ENCODE assay signal across 1 cellular context in the genomic region with DNA sequence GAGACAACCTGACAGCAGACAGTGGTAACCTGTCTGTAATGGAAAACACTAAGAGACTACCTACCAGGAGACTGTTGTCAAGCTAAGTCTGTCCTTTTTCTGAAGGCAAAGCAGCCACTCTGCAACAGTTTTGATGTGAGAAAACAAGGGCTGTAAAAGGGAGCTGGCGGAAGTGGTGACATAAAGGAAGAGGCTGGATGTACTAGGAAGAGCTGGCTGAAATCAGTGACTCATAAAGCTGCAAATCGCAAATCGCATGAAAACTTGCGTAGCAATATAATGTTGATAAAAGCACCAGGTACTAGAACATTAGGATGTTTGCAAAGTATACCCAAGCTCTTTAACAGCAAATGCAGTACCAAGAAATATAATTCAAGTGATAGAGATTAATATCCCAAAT.
TF ChIP-seq lines count a peak whose summit lies in the region.

No MANE protein-coding gene starts in this region.

TF ChIP-seq in A549, 52 proteins besides CTCF, POLR2A, EP300 and RAD21 (continued from another document):
- TF ChIP-seq, protein P1, sequence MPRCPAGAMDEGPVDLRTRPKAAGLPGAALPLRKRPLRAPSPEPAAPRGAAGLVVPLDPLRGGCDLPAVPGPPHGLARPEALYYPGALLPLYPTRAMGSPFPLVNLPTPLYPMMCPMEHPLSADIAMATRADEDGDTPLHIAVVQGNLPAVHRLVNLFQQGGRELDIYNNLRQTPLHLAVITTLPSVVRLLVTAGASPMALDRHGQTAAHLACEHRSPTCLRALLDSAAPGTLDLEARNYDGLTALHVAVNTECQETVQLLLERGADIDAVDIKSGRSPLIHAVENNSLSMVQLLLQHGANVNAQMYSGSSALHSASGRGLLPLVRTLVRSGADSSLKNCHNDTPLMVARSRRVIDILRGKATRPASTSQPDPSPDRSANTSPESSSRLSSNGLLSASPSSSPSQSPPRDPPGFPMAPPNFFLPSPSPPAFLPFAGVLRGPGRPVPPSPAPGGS (IDR thresholded peaks at IDR 0.05) = no peak
- TF ChIP-seq KDM1A (IDR thresholded peaks at IDR 0.05; ENCODE audit: low read depth) (no peak), MAFK (IDR thresholded peaks at IDR 0.05; ENCODE audit: partially characterized antibody) (no peak), TP53 (CRISPR knock-in tag; IDR thresholded peaks at IDR 0.05) (no peak), MAZ (IDR thresholded peaks at IDR 0.05; ENCODE audit: borderline replicate concordance, low read depth, low read length) (no peak), CHD2 (IDR thresholded peaks at IDR 0.05; ENCODE audit: low read length, partially characterized antibody) (no peak), NFE2L2 (conservative IDR thresholded peaks at IDR 0.05; ENCODE audit: low read length) (no peak), ESRRA (IDR thresholded peaks at IDR 0.05; ENCODE audit: borderline replicate concordance, low read length) (no peak)
TF ChIP-seq in A549: peak in this region for 0.
